In the genomic region with DNA sequence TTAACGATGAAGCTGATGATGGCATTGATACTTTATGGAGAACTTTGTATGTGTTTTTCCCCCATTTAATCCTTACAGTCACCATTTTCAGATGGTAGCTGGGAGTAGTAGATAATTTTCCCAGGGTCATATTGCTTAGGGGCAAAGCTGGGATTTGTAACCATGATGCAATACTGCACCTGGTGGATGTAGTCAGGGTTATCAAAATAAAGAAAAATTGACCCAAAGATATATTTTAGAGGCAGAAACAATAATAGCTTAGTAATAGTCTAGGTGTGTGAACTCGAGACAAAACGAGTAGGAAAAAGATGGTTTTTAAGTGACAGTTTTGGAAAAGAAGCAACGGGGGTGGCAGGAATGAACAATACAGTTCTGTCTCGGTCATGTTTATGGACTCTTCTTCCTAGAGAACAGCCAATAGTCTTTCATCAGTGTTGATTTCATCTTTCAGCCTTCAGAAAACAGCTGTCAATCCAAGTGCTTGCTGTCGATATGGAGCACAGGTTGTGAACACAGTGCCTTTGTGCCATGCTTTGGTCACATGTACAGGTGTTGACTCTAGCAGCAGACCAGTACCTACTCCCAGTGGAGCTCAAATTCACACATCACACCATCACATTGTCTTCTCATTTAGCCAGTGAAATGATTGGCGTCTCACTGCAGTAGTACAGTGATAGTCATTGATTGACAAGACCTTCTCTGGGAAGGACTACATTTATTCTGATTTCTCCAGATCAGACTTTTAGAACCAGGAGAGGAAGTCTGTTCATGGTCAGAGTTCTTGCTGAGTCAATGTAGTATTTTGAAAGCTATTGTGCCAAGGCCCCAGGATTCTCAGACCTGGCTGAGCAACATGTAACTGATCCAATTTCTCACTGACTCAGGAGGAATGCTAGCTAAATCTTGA, we compare ENCODE assay signal across 1 cellular context.
A peak's percentile ranks its signal among the peaks of the same experiment; 100 is the strongest.
TF ChIP-seq lines count a peak whose summit lies in the region.

No MANE protein-coding gene starts in this region.

TF ChIP-seq in HepG2, 621 proteins besides CTCF, POLR2A, EP300 and RAD21 (continued from another document and continues in another):
- peak; percentile 99; the same call in 1 of the 2 replicates for TF ChIP-seq TRAFD1 (CRISPR knock-in tag; IDR thresholded peaks at IDR 0.05; ENCODE audit: borderline replicate concordance)
- peak; percentile 67; the same call in 1 of the 2 replicates for TF ChIP-seq ZNF121 (CRISPR knock-in tag; IDR thresholded peaks at IDR 0.05)
- peak; percentile 24; the same call in 1 of the 2 replicates for TF ChIP-seq ZBTB21 (CRISPR knock-in tag; IDR thresholded peaks at IDR 0.05)
- peak; percentile 88; the same call in 1 of the 2 replicates for TF ChIP-seq ZNF274 (CRISPR knock-in tag; IDR thresholded peaks at IDR 0.05)
- TF ChIP-seq KLF16 (CRISPR knock-in tag; IDR thresholded peaks at IDR 0.05): peak in 1 of 2 experiments; percentile 95; a peak in 2 of 4 replicates
- TF ChIP-seq KDM4B (CRISPR knock-in tag; IDR thresholded peaks at IDR 0.05): peak; percentile 84; the same call in 1 of the 2 replicates
- TF ChIP-seq, protein P1, sequence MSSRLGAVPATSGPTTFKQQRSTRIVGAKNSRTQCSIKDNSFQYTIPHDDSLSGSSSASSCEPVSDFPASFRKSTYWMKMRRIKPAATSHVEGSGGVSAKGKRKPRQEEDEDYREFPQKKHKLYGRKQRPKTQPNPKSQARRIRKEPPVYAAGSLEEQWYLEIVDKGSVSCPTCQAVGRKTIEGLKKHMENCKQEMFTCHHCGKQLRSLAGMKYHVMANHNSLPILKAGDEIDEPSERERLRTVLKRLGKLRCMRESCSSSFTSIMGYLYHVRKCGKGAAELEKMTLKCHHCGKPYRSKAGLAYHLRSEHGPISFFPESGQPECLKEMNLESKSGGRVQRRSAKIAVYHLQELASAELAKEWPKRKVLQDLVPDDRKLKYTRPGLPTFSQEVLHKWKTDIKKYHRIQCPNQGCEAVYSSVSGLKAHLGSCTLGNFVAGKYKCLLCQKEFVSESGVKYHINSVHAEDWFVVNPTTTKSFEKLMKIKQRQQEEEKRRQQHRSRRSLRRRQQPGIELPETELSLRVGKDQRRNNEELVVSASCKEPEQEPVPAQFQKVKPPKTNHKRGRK (CRISPR knock-in tag; IDR thresholded peaks at IDR 0.05): no peak
- TF ChIP-seq, protein P2, sequence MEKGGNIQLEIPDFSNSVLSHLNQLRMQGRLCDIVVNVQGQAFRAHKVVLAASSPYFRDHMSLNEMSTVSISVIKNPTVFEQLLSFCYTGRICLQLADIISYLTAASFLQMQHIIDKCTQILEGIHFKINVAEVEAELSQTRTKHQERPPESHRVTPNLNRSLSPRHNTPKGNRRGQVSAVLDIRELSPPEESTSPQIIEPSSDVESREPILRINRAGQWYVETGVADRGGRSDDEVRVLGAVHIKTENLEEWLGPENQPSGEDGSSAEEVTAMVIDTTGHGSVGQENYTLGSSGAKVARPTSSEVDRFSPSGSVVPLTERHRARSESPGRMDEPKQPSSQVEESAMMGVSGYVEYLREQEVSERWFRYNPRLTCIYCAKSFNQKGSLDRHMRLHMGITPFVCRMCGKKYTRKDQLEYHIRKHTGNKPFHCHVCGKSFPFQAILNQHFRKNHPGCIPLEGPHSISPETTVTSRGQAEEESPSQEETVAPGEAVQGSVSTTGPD (CRISPR knock-in tag; IDR thresholded peaks at IDR 0.05): peak; percentile 70; the same call in 1 of the 2 replicates
- TF ChIP-seq ZSCAN5A (CRISPR knock-in tag; IDR thresholded peaks at IDR 0.05; ENCODE audit: borderline replicate concordance): peak; percentile 34; the same call in 1 of the 2 replicates
- peak; percentile 74 for TF ChIP-seq USF2 (IDR thresholded peaks at IDR 0.05; ENCODE audit: low read depth, low read length)
- TF ChIP-seq USF2 (CRISPR knock-in tag; IDR thresholded peaks at IDR 0.05; ENCODE audit: borderline replicate concordance): no peak
- peak; percentile 95 for TF ChIP-seq ARID4A (CRISPR knock-in tag; IDR thresholded peaks at IDR 0.05; ENCODE audit: borderline replicate concordance)
- 0 out of 2 replicates have a peak, but pooled peaks have one; percentile 44 for TF ChIP-seq HMG20B (CRISPR knock-in tag; conservative IDR thresholded peaks at IDR 0.05)
- TF ChIP-seq ZNF335 (CRISPR knock-in tag; IDR thresholded peaks at IDR 0.05): peak; percentile 96
- TF ChIP-seq ZNF431 (CRISPR knock-in tag; IDR thresholded peaks at IDR 0.05; ENCODE audit: borderline replicate concordance, low read depth): peak; percentile 96
- TF ChIP-seq, protein P3, sequence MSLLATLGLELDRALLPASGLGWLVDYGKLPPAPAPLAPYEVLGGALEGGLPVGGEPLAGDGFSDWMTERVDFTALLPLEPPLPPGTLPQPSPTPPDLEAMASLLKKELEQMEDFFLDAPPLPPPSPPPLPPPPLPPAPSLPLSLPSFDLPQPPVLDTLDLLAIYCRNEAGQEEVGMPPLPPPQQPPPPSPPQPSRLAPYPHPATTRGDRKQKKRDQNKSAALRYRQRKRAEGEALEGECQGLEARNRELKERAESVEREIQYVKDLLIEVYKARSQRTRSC (CRISPR knock-in tag; IDR thresholded peaks at IDR 0.05; ENCODE audit: low read depth): no peak
- TF ChIP-seq, protein P4, sequence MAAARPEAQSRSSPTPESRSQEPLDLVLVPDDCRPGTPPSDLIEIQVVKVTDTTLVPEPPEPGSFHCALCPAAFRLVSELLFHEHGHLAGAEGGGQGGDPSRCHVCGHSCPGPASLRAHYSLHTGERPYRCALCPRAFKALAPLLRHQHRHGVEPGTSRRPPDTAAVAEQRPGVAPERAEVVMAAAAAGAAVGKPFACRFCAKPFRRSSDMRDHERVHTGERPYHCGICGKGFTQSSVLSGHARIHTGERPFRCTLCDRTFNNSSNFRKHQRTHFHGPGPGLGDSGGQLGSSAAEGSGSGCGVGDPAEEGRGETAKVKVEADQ (CRISPR knock-in tag; IDR thresholded peaks at IDR 0.05; ENCODE audit: borderline replicate concordance): peak; percentile 82; the same call in 1 of the 2 replicates
- TF ChIP-seq TCF7 (IDR thresholded peaks at IDR 0.05; ENCODE audit: low read depth): peak; percentile 82
- peak; percentile 90 for TF ChIP-seq PHF21A (CRISPR knock-in tag; IDR thresholded peaks at IDR 0.05)
- TF ChIP-seq, protein P5, sequence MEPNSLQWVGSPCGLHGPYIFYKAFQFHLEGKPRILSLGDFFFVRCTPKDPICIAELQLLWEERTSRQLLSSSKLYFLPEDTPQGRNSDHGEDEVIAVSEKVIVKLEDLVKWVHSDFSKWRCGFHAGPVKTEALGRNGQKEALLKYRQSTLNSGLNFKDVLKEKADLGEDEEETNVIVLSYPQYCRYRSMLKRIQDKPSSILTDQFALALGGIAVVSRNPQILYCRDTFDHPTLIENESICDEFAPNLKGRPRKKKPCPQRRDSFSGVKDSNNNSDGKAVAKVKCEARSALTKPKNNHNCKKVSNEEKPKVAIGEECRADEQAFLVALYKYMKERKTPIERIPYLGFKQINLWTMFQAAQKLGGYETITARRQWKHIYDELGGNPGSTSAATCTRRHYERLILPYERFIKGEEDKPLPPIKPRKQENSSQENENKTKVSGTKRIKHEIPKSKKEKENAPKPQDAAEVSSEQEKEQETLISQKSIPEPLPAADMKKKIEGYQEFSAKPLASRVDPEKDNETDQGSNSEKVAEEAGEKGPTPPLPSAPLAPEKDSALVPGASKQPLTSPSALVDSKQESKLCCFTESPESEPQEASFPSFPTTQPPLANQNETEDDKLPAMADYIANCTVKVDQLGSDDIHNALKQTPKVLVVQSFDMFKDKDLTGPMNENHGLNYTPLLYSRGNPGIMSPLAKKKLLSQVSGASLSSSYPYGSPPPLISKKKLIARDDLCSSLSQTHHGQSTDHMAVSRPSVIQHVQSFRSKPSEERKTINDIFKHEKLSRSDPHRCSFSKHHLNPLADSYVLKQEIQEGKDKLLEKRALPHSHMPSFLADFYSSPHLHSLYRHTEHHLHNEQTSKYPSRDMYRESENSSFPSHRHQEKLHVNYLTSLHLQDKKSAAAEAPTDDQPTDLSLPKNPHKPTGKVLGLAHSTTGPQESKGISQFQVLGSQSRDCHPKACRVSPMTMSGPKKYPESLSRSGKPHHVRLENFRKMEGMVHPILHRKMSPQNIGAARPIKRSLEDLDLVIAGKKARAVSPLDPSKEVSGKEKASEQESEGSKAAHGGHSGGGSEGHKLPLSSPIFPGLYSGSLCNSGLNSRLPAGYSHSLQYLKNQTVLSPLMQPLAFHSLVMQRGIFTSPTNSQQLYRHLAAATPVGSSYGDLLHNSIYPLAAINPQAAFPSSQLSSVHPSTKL (CRISPR knock-in tag; IDR thresholded peaks at IDR 0.05): peak; percentile 100
- no peak for TF ChIP-seq MAFF (IDR thresholded peaks at IDR 0.05; ENCODE audit: low read depth, low read length)
- TF ChIP-seq ZNF232 (CRISPR knock-in tag; IDR thresholded peaks at IDR 0.05; ENCODE audit: borderline replicate concordance): peak; percentile 96
- TF ChIP-seq FOSL2 (CRISPR knock-in tag; IDR thresholded peaks at IDR 0.05): peak; percentile 94
- peak; percentile 89 for TF ChIP-seq HOXA5 (CRISPR knock-in tag; IDR thresholded peaks at IDR 0.05)
- 0 out of 2 replicates have a peak, but pooled peaks have one; percentile 53 for TF ChIP-seq HOXD1 (CRISPR knock-in tag; IDR thresholded peaks at IDR 0.05)
- TF ChIP-seq ZNF614 (CRISPR knock-in tag; IDR thresholded peaks at IDR 0.05; ENCODE audit: borderline replicate concordance): peak; percentile 97
- TF ChIP-seq TCF12 (IDR thresholded peaks at IDR 0.05): no peak
- TF ChIP-seq TCF12 (CRISPR knock-in tag; IDR thresholded peaks at IDR 0.05): peak; percentile 83; the same call in 1 of the 2 replicates
- TF ChIP-seq ERF (CRISPR knock-in tag; IDR thresholded peaks at IDR 0.05): peak; percentile 99
- TF ChIP-seq SMYD3 (CRISPR knock-in tag; IDR thresholded peaks at IDR 0.05): peak; percentile 96; the same call in 1 of the 2 replicates
- TF ChIP-seq ATF7-NPFF (CRISPR knock-in tag; IDR thresholded peaks at IDR 0.05; ENCODE audit: low read depth): peak; percentile 61; the same call in 1 of the 2 replicates
- no peak for TF ChIP-seq ZNF768 (CRISPR knock-in tag; IDR thresholded peaks at IDR 0.05)
- TF ChIP-seq ZNF607 (CRISPR knock-in tag; IDR thresholded peaks at IDR 0.05; ENCODE audit: borderline replicate concordance): peak; percentile 79; the same call in 1 of the 2 replicates
- TF ChIP-seq, protein P6, sequence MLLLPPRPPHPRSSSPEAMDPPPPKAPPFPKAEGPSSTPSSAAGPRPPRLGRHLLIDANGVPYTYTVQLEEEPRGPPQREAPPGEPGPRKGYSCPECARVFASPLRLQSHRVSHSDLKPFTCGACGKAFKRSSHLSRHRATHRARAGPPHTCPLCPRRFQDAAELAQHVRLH (CRISPR knock-in tag; IDR thresholded peaks at IDR 0.05; ENCODE audit: borderline replicate concordance, low read depth): peak; percentile 96
- TF ChIP-seq FOXP1 (IDR thresholded peaks at IDR 0.05): peak; percentile 74
- TF ChIP-seq FOXP1 (CRISPR knock-in tag; IDR thresholded peaks at IDR 0.05): peak; percentile 97
